8 cellular contexts compared by ENCODE assay signal in the genomic region with DNA sequence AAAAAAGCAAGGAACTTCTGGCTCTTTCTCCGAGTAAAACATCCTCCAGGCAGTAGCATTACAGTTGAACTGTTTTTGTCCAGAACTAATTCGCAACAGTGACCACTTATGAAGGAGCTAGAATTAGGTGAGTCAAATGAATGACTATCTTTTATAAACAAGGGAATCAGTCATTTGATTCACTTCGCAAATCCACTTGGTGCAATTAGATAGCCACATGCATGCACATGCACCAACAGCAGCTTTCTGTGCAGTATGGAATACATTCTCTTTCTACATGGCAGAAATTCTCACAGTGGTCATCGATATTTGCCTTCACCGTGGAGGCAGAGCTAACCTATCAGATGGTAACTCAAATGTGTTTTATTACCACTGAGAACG.
A peak's percentile ranks its signal among the peaks of the same experiment; 100 is the strongest.
DNase-seq lines count a peak whose midpoint lies in the region; ATAC-seq and TF ChIP-seq lines count a peak whose summit lies in the region.

No MANE protein-coding gene starts in this region.

- CTCF ChIA-PET in HEK293T (lab: Yijun Ruan, JAX) = no interaction called here

- ATAC-seq in GM19043 (IDR thresholded peaks at IDR 0.05; ENCODE audit: low read depth, unreplicated experiment) (peak; percentile 6), GM21576 (IDR thresholded peaks at IDR 0.05; ENCODE audit: unreplicated experiment) (no peak)

- 60% methylated on average over 6 of the region's 6 CpGs for WGBS in esophagus muscularis mucosa

- POLR2A ChIA-PET in HEK293T (lab: Yijun Ruan, JAX) = no interaction called here

- DNase-seq in RPMI7951 (ENCODE audit: low read depth) (peak; percentile 82), esophagus muscularis mucosa (ENCODE audit: extremely low spot score) (no peak), NCI-H2081 (lab: John Stamatoyannopoulos, UW) (no peak), SKM-1 (lab: John Stamatoyannopoulos, UW; ENCODE audit: unreplicated experiment) (no peak), HEK293T (ENCODE audit: extremely low spot score) (no peak)

- TF ChIP-seq POLR2A in esophagus muscularis mucosa (IDR thresholded peaks at IDR 0.05; ENCODE audit: low read depth) = no peak

- TF ChIP-seq CTCF in esophagus muscularis mucosa (IDR thresholded peaks at IDR 0.05) = no peak

- no peak for TF ChIP-seq EP300 in esophagus muscularis mucosa (IDR thresholded peaks at IDR 0.05)

- H3K27me3 ChIP-seq in esophagus muscularis mucosa (no peaks in the 10 kb centered on the region), skeletal muscle tissue (ENCODE audit: control insufficient read depth in 3 of 3, insufficient read depth in 3 of 3, low read length in 3 of 3) (no peaks in the 10 kb centered on the region)

- intact Hi-C loops in esophagus muscularis mucosa (cut with DNase I) = no loop called here

- peak overlapping the region; percentile 80 to 88 (median 86) for H3K27ac ChIP-seq in esophagus muscularis mucosa (replicated peaks in 1 of 4)
- H3K27ac ChIP-seq in skeletal muscle tissue (ENCODE audit: low read depth, low read length) = peak overlapping the region; percentile 70

- H3K4me3 ChIP-seq in esophagus muscularis mucosa (peak overlapping the region; percentile 47 to 58 (median 56)), skeletal muscle tissue (ENCODE audit: low read length in 3 of 3) (peak overlapping the region; percentile 64 to 85 (median 68))

- peak overlapping the region; percentile 42 to 75 (median 63) for H3K9ac ChIP-seq in skeletal muscle tissue (ENCODE audit: low read depth in 1 of 3, low read length in 3 of 3)

- H3K4me1 ChIP-seq in esophagus muscularis mucosa (peaks cover 21 to 52% (median 43%) of the 10 kb centered on the region in 4 donors), skeletal muscle tissue (ENCODE audit: control insufficient read depth in 3 of 3, insufficient read depth in 3 of 3, low read length in 3 of 3) (peaks cover 0 to 7% (median 4%) of the 10 kb centered on the region in 3 donors)

- no peaks in the 10 kb centered on the region for H3K36me3 ChIP-seq in esophagus muscularis mucosa
- H3K36me3 ChIP-seq in skeletal muscle tissue (ENCODE audit: control insufficient read depth in 3 of 3, insufficient read depth in 3 of 3, low read length in 3 of 3) = peaks cover 0 to 2% (median 0%) of the 10 kb centered on the region in 3 donors

- H3K9me3 ChIP-seq in esophagus muscularis mucosa (no peaks in the 10 kb centered on the region), skeletal muscle tissue (ENCODE audit: control insufficient read depth in 3 of 3, low read length in 3 of 3) (no peaks in the 10 kb centered on the region)

TF ChIP-seq in HEK293T, 16 proteins besides CTCF, POLR2A, EP300 and RAD21:
- TF ChIP-seq ARNT (IDR thresholded peaks at IDR 0.05) (no peak), FOXK2 (IDR thresholded peaks at IDR 0.05) (no peak), PKNOX1 (IDR thresholded peaks at IDR 0.05) (no peak), TARDBP (IDR thresholded peaks at IDR 0.05) (no peak), FOXA1 (IDR thresholded peaks at IDR 0.05) (no peak), LEF1 (IDR thresholded peaks at IDR 0.05; ENCODE audit: borderline replicate concordance) (no peak), NFRKB (IDR thresholded peaks at IDR 0.05) (no peak), CTBP1 (IDR thresholded peaks at IDR 0.05; ENCODE audit: borderline replicate concordance) (no peak), BHLHE40 (IDR thresholded peaks at IDR 0.05; ENCODE audit: borderline replicate concordance) (no peak), FOXM1 (IDR thresholded peaks at IDR 0.05; ENCODE audit: borderline replicate concordance) (no peak), SUZ12 (IDR thresholded peaks at IDR 0.05) (no peak)
